In genomic region chr22:49356428-49356827, GRCh38 we compare ENCODE assay signal across 7 cellular contexts.
"Had no signal": no experiment of that assay in that cellular context is flagged by ENCODE, and none has a peak within 500 bp of the region (broad histone marks: within the 10 kb centered on the region; RNA-seq: fewer than 3 reads in every experiment).

No MANE protein-coding gene starts in this region.

- DNase-seq: H9, HCEC 1CT, IMR-90 had no signal

- H3K4me3 ChIP-seq: GM23338 had no signal

- FAIRE-seq: H1, H54, HTR-8/SVneo had no signal

- ATAC-seq: GM23338 had no signal
